Comparison of ENCODE assay signal across 15 cellular contexts in genomic region chr12:19971396-19971802, GRCh38.
DNase-seq lines count a peak whose midpoint lies in the region; ATAC-seq, FAIRE-seq and TF ChIP-seq lines count a peak whose summit lies in the region.
"Had no signal": no experiment of that assay in that cellular context is flagged by ENCODE, and none has a peak within 500 bp of the region (broad histone marks: within the 10 kb centered on the region; RNA-seq: fewer than 3 reads in every experiment).

No MANE protein-coding gene starts in this region.

- peak; percentile 82 to 87 (median 82) for ATAC-seq in pancreas
- ATAC-seq: natural killer cell, Panc1 had no signal

- H3K4me3 Mint-ChIP-seq in activated CD4-positive, alpha-beta memory T cell treated with anti-CD3 and anti-CD28 coated beads for 36 hours = no peak overlapping the region
- H3K4me3 Mint-ChIP-seq: CD4-positive, alpha-beta T cell; natural killer cell had no signal

- intact Hi-C loops in pancreas (cut with DNase I) = no loop called here
- intact Hi-C loops in activated CD4-positive, alpha-beta memory T cell treated with anti-CD3 and anti-CD28 coated beads for 36 hours (cut with micrococcal nuclease) = no loop called here

- POLR2A ChIA-PET in HEK293T (lab: Yijun Ruan, JAX) = no interaction called here
- POLR2A ChIA-PET in activated CD4-positive, alpha-beta memory T cell treated with anti-CD3 and anti-CD28 coated beads for 36 hours (lab: Charles Lee) = no interaction called here

- no peak for FAIRE-seq in pancreas (lab: Jason Lieb, UNC)
- FAIRE-seq: GM12892 had no signal

- CTCF ChIA-PET in HEK293T (lab: Yijun Ruan, JAX) = no interaction called here
- CTCF ChIA-PET in activated CD4-positive, alpha-beta memory T cell treated with anti-CD3 and anti-CD28 coated beads for 36 hours (lab: Charles Lee) = no interaction called here

- H3K27ac ChIP-seq in pancreas = peak overlapping the region; percentile 10 to 68 (median 62)
- H3K27ac ChIP-seq: colonic mucosa had no signal

- no peak for TF ChIP-seq CTCF in pancreas (IDR thresholded peaks at IDR 0.05)

- H3K36me3 ChIP-seq in pancreas = no peaks in the 10 kb centered on the region
- H3K36me3 ChIP-seq: colonic mucosa had no signal

- no peaks in the 10 kb centered on the region for H3K9me3 Mint-ChIP-seq in activated CD4-positive, alpha-beta memory T cell treated with anti-CD3 and anti-CD28 coated beads for 36 hours
- H3K9me3 Mint-ChIP-seq: CD4-positive, alpha-beta T cell; natural killer cell had no signal

- H3K36me3 Mint-ChIP-seq in activated CD4-positive, alpha-beta memory T cell treated with anti-CD3 and anti-CD28 coated beads for 36 hours = no peaks in the 10 kb centered on the region
- H3K36me3 Mint-ChIP-seq: natural killer cell had no signal

- peaks cover 2% of the 10 kb centered on the region for H3K4me1 Mint-ChIP-seq in activated CD4-positive, alpha-beta memory T cell treated with anti-CD3 and anti-CD28 coated beads for 36 hours (ENCODE audit: low read depth)

- 8 to 9% methylated on average over 5 of the region's 5 CpGs for WGBS in pancreas, 2 donors

- H3K4me3 ChIP-seq in pancreas = peak overlapping the region in 1 of 4 donors; percentile 15
- H3K4me3 ChIP-seq: colonic mucosa had no signal

- no peak overlapping the region for H3K27ac Mint-ChIP-seq in activated CD4-positive, alpha-beta memory T cell treated with anti-CD3 and anti-CD28 coated beads for 36 hours
- H3K27ac Mint-ChIP-seq: CD4-positive, alpha-beta T cell; natural killer cell had no signal

- no peaks in the 10 kb centered on the region for H3K9me3 ChIP-seq in pancreas
- H3K9me3 ChIP-seq: colonic mucosa had no signal

- DNase-seq in HEK293T (ENCODE audit: extremely low spot score) (peak; percentile 14), amniotic epithelial cell (ENCODE audit: low read depth) (peak; percentile 91), iPS DF 4.7 (ENCODE audit: extremely low read depth, low spot score) (peak; percentile 56), pancreas (peak; percentile 42 to 82 (median 65)), NCI-H510A treated with DMSO at 0.1 percent for 48 hours (lab: John Stamatoyannopoulos, UW) (no peak), GM03348 (ENCODE audit: low spot score) (no peak), SKM-1 treated with dmso at 0.1 percent for 144 hours (lab: John Stamatoyannopoulos, UW; ENCODE audit: unreplicated experiment) (no peak)
- DNase-seq in activated CD4-positive, alpha-beta memory T cell treated with anti-CD3 and anti-CD28 coated beads for 36 hours = no peak
- DNase-seq: CD4-positive, alpha-beta T cell; colonic mucosa; natural killer cell; NCI-H2081; stimulated activated CD4-positive, alpha-beta T cell treated with anti-CD3 and anti-CD28 coated beads, Interleukin-4, amount 100 ng/mL, for 24 hours had no signal

- H3K27me3 ChIP-seq in pancreas = no peaks in the 10 kb centered on the region
- H3K27me3 ChIP-seq: colonic mucosa had no signal

- H3K27me3 Mint-ChIP-seq in activated CD4-positive, alpha-beta memory T cell treated with anti-CD3 and anti-CD28 coated beads for 36 hours = no peaks in the 10 kb centered on the region
- H3K27me3 Mint-ChIP-seq: CD4-positive, alpha-beta T cell had no signal

- H3K4me1 ChIP-seq in pancreas = peaks cover 22 to 44% (median 38%) of the 10 kb centered on the region in 3 donors
- H3K4me1 ChIP-seq: colonic mucosa had no signal

TF ChIP-seq in HEK293T, 16 proteins besides CTCF, POLR2A, EP300 and RAD21:
- TF ChIP-seq PKNOX1 (IDR thresholded peaks at IDR 0.05) (peak; percentile 30; the same call in 1 of the 2 replicates), L3MBTL2 (conservative IDR thresholded peaks at IDR 0.05) (no peak), LEF1 (IDR thresholded peaks at IDR 0.05; ENCODE audit: borderline replicate concordance) (no peak)
TF ChIP-seq in HEK293T: peak in this region for 1.

Comparison
In these comparisons a context has a peak if more than half of its experiments do, and no peak if none do; other contexts are left out.
1. DNase-seq: peak in HEK293T (single experiment), amniotic epithelial cell (single experiment), iPS DF 4.7 (single experiment) and pancreas (6 of 6); none in NCI-H510A treated with DMSO at 0.1 percent for 48 hours (single experiment), activated CD4-positive, alpha-beta memory T cell treated with anti-CD3 and anti-CD28 coated beads for 36 hours (single experiment), GM03348 (single experiment) and SKM-1 treated with dmso at 0.1 percent for 144 hours (single experiment).